21 cellular contexts compared by ENCODE assay signal in genomic region chr5:144249755-144250464, GRCh38.
"Had no signal": no experiment of that assay in that cellular context is flagged by ENCODE, and none has a peak within 500 bp of the region (broad histone marks: within the 10 kb centered on the region; RNA-seq: fewer than 3 reads in every experiment).

No MANE protein-coding gene starts in this region.

- H3K4me3 ChIP-seq: colonic mucosa, esophagus squamous epithelium, lung, prostate gland, tibial artery, upper lobe of left lung, uterus had no signal

- DNase-seq: colonic mucosa; dermis blood vessel endothelial cell; esophagus squamous epithelium; foreskin fibroblast; left colon; left ventricle myocardium superior; mesenchymal stem cell; midbrain; naive B cell; retina; small intestine; stimulated activated CD4-positive, alpha-beta T cell treated with anti-CD3 and anti-CD28 coated beads, Interleukin-4, amount 100 ng/mL, for 1 hour; stimulated activated CD8-positive, alpha-beta memory T cell treated with anti-CD3 and anti-CD28 coated beads, Interleukin-4, amount 100 ng/mL, for 48 hours; tibial artery; upper lobe of left lung; uterus had no signal

- H3K79me2 ChIP-seq: parathyroid adenoma had no signal

- H3K36me3 ChIP-seq: colonic mucosa, esophagus squamous epithelium, prostate gland, tibial artery, upper lobe of left lung, uterus had no signal

- H3K4me1 ChIP-seq: colonic mucosa, esophagus squamous epithelium, parathyroid adenoma, prostate gland, upper lobe of left lung, uterus had no signal

- H3K9me3 ChIP-seq: colonic mucosa, esophagus squamous epithelium, prostate gland, tibial artery, upper lobe of left lung, uterus had no signal

- H3K27me3 ChIP-seq: colonic mucosa, esophagus squamous epithelium, tibial artery, upper lobe of left lung, uterus had no signal

- H2AFZ ChIP-seq: parathyroid adenoma had no signal

- FAIRE-seq: small intestine had no signal

- ATAC-seq: left colon; left ventricle myocardium superior; sciatic nerve; stimulated activated effector memory CD8-positive, alpha-beta T cell treated with anti-CD3 and anti-CD28 coated beads, Interleukin-12 subunit alpha, Interleukin-12 subunit beta, amount 100 ng/mL, for 72 hours had no signal

- H3K9ac ChIP-seq: parathyroid adenoma had no signal

- H3K27ac ChIP-seq: colonic mucosa, esophagus squamous epithelium, parathyroid adenoma, prostate gland, tibial artery, upper lobe of left lung, uterus had no signal
